Comparison of ENCODE assay signal across 8 cellular contexts in the genomic region with DNA sequence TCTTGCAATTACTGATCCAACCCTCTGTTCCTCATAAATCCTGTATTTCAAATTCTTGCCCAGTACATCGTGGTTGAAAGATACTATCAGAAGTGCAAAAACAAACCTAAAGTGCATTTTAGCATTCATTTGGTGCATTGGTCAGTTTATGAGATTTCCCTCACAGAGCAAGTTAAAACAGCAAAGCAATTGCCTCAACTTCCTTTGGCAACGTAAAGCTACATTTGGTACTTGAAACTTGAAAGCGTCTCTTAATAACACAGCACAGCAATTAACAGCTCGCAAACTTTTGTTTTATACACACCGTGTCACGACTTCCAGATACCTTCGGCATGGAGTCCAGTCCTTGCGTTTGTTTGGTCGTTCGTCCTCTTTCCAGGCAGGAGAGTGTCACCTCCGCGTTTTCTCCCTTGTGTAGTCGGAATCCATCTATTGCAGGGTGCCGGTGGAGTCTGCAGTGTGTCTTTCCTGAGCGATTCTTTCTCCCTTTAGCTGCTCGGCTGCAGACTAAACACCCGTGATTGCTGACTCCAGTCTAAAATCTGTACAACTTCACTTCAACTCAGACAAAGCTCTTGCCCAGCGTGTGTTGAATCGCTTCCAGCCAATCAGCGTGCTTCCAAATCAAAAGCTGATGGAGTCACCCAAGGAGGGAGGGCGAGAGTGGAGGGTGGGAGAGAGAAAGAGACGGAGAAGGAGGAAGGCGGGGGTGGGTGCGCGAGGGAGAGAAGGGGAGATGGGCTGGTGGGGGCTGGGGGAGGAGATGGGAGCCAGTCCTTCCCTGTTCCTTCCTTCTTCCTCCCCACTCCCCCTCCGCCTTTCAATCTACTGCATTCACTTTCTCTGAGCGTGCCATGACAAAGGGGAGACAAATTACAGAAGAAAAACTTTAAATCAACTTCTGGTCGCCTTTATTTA. TPM values are rescaled to one million over a fixed set of nuclear protein-coding genes. Genes with fewer than 3 reads are reported as not detected.
A peak's percentile ranks its signal among the peaks of the same experiment; 100 is the strongest.
DNase-seq lines count a peak whose midpoint lies in the region; ATAC-seq, FAIRE-seq and TF ChIP-seq lines count a peak whose summit lies in the region.

Gene PCDH18 (minus strand): TSS at position 544 of the 918 bp plus-strand sequence. CDS start 406 bp downstream, at position 138.

- peak; percentile 83 for DNase-seq in BE2C
- peak; percentile 63 for DNase-seq in HTR-8/SVneo (ENCODE audit: insufficient read length, low spot score)
- DNase-seq in activated CD4-positive, alpha-beta memory T cell treated with anti-CD3 and anti-CD28 coated beads, Interleukin-2, amount 10 ng/mL, durations not matched to agents 7 days and 5 days, result peak; percentile 18
- DNase-seq in non-pigmented ciliary epithelial cell (ENCODE audit: low read depth), result peak; percentile 88
- DNase-seq in SW480 (ENCODE audit: low spot score), result no peak
- DNase-seq in cortex of kidney (lab: John Stamatoyannopoulos, UW), result no peak

- H3K9me3 Mint-ChIP-seq in activated CD4-positive, alpha-beta memory T cell treated with anti-CD3 and anti-CD28 coated beads, Interleukin-2, amount 10 ng/mL, durations not matched to agents 7 days and 5 days, result no peaks in the 10 kb centered on the region

- POLR2A ChIA-PET in activated CD4-positive, alpha-beta memory T cell treated with anti-CD3 and anti-CD28 coated beads, Interleukin-2, amount 10 ng/mL, durations not matched to agents 7 days and 5 days (lab: Charles Lee), result no interaction called here

- TF ChIP-seq CTCF in BE2C (IDR thresholded peaks at IDR 0.05; ENCODE audit: low read depth, low read length) (no peak), gastroesophageal sphincter (IDR thresholded peaks at IDR 0.05) (no peak)

- peak; percentile 73 for ATAC-seq in GM18909 (IDR thresholded peaks at IDR 0.05; ENCODE audit: poor library complexity, unreplicated experiment)
- peak; percentile 96 for ATAC-seq in gastroesophageal sphincter

- TF ChIP-seq EP300 in gastroesophageal sphincter (IDR thresholded peaks at IDR 0.05), result peak; percentile 9

- peak within 1 kb of the TSS; percentile 86 to 99 (median 91) for H3K27ac ChIP-seq in gastroesophageal sphincter

- 0 to 3% methylated on average over 19 to 24 of the region's 28 CpGs for WGBS in gastroesophageal sphincter (ENCODE audit: low coverage in 1 of 2), 2 donors

- H3K4me3 Mint-ChIP-seq in activated CD4-positive, alpha-beta memory T cell treated with anti-CD3 and anti-CD28 coated beads, Interleukin-2, amount 10 ng/mL, durations not matched to agents 7 days and 5 days, result no peak within 1 kb of the TSS

- FAIRE-seq in HTR-8/SVneo (lab: Jason Lieb, UNC), result peak; percentile 85

- no peak within 1 kb of the TSS for H3K27ac Mint-ChIP-seq in activated CD4-positive, alpha-beta memory T cell treated with anti-CD3 and anti-CD28 coated beads, Interleukin-2, amount 10 ng/mL, durations not matched to agents 7 days and 5 days

- CTCF ChIA-PET in activated CD4-positive, alpha-beta memory T cell treated with anti-CD3 and anti-CD28 coated beads, Interleukin-2, amount 10 ng/mL, durations not matched to agents 7 days and 5 days (lab: Charles Lee), result no interaction called here

- H3K27me3 ChIP-seq in BE2C, result no peaks in the 10 kb centered on the region
- H3K27me3 ChIP-seq in gastroesophageal sphincter, result no peaks in the 10 kb centered on the region

- peaks cover 4% of the 10 kb centered on the region for H3K4me1 Mint-ChIP-seq in activated CD4-positive, alpha-beta memory T cell treated with anti-CD3 and anti-CD28 coated beads, Interleukin-2, amount 10 ng/mL, durations not matched to agents 7 days and 5 days

- H3K36me3 ChIP-seq in BE2C (peaks cover 29% of the 10 kb centered on the region), gastroesophageal sphincter (no peaks in the 10 kb centered on the region)

- no peaks in the 10 kb centered on the region for H3K36me3 Mint-ChIP-seq in activated CD4-positive, alpha-beta memory T cell treated with anti-CD3 and anti-CD28 coated beads, Interleukin-2, amount 10 ng/mL, durations not matched to agents 7 days and 5 days (ENCODE audit: low read depth)

- H3K4me1 ChIP-seq in BE2C, result 0 out of 2 replicates have a peak, but pooled peaks cover 3% of the 10 kb centered on the region
- peaks cover 0 to 41% (median 0%) of the 10 kb centered on the region in 3 donors for H3K4me1 ChIP-seq in gastroesophageal sphincter

- H3K4me3 ChIP-seq in BE2C (ENCODE audit: low read depth, low read length) (peak within 1 kb of the TSS; percentile 91), gastroesophageal sphincter (peak within 1 kb of the TSS; percentile 65 to 98)

- no peaks in the 10 kb centered on the region for H3K27me3 Mint-ChIP-seq in activated CD4-positive, alpha-beta memory T cell treated with anti-CD3 and anti-CD28 coated beads, Interleukin-2, amount 10 ng/mL, durations not matched to agents 7 days and 5 days

- peak; percentile 46 to 47 for TF ChIP-seq POLR2A in gastroesophageal sphincter (IDR thresholded peaks at IDR 0.05)

- H3K9me3 ChIP-seq in BE2C (no peaks in the 10 kb centered on the region), gastroesophageal sphincter (no peaks in the 10 kb centered on the region)

RNA-seq across cellular contexts. Expression of gene PCDH18, which starts in this region (rescaled TPM):
- polyA plus RNA-seq in BE2C (2012; ENCODE audit: insufficient read depth, insufficient read length, low read depth), result 65.4 TPM
- total RNA-seq in activated CD4-positive, alpha-beta memory T cell treated with anti-CD3 and anti-CD28 coated beads, Interleukin-2, amount 10 ng/mL, durations not matched to agents 7 days and 5 days, result under 1 TPM; 0.18 to 0.38 TPM
- 10 to 100 TPM; 31.2 to 75.5 (median 60.2) TPM for total RNA-seq in gastroesophageal sphincter

Comparison
In these comparisons a context has a peak if more than half of its experiments do, and no peak if none do; other contexts are left out.
1. RNA of gene PCDH18 (total RNA-seq): 31.2 to 75.5 TPM in gastroesophageal sphincter; 0.18 to 0.38 TPM in activated CD4-positive, alpha-beta memory T cell treated with anti-CD3 and anti-CD28 coated beads, Interleukin-2, amount 10 ng/mL, durations not matched to agents 7 days and 5 days; every median in the first group is over 10 times any median in the second.
2. Peak in DNase-seq in activated CD4-positive, alpha-beta memory T cell treated with anti-CD3 and anti-CD28 coated beads, Interleukin-2, amount 10 ng/mL, durations not matched to agents 7 days and 5 days; RNA of the gene not detected or under 1 TPM.
3. DNase-seq: peak in BE2C (single experiment), HTR-8/SVneo (single experiment) and non-pigmented ciliary epithelial cell (single experiment); none in SW480 (single experiment) and cortex of kidney (single experiment).